Comparison of ENCODE assay signal across 8 cellular contexts in genomic region chr20:62409935-62410741, GRCh38. TPM values are rescaled to one million over a fixed set of nuclear protein-coding genes. Genes with fewer than 3 reads are reported as not detected.
DNase-seq lines count a peak whose midpoint lies in the region; ATAC-seq, FAIRE-seq and TF ChIP-seq lines count a peak whose summit lies in the region.

No MANE protein-coding gene starts in this region.

- no peaks in the 10 kb centered on the region for H3K9me1 ChIP-seq in keratinocyte (ENCODE audit: control insufficient read depth, extremely low read depth, insufficient read depth, low read length)

- no peak for FAIRE-seq in keratinocyte (lab: Jason Lieb, UNC)

- H3K27me3 ChIP-seq in Caco-2 (replicated peaks; ENCODE audit: control insufficient read depth, insufficient read depth, low read length) (no peaks in the 10 kb centered on the region), adipocyte (replicated peaks; ENCODE audit: control insufficient read depth, insufficient read depth, low read length) (peaks cover 21% of the 10 kb centered on the region), keratinocyte (ENCODE audit: control insufficient read depth, extremely low read depth, insufficient read depth, low read length) (no peaks in the 10 kb centered on the region), thoracic aorta (replicated peaks; ENCODE audit: insufficient read depth) (no peaks in the 10 kb centered on the region), ascending aorta (no peaks in the 10 kb centered on the region)

- H3K4me1 ChIP-seq in Caco-2 (peaks cover 73% of the 10 kb centered on the region), OCI-LY7 (ENCODE audit: insufficient read depth, low read length, poor library complexity, severe bottlenecking) (peaks cover 42% of the 10 kb centered on the region), adipocyte (ENCODE audit: control insufficient read depth, insufficient read depth, low read length) (peaks cover 9% of the 10 kb centered on the region), keratinocyte (ENCODE audit: control insufficient read depth, extremely low read depth, insufficient read depth, low read length) (peaks cover 12% of the 10 kb centered on the region), thoracic aorta (ENCODE audit: control insufficient read depth in 1 of 2, low read depth in 2 of 2) (peaks cover 12 to 20% of the 10 kb centered on the region in 2 donors), ascending aorta (peaks cover 10 to 24% of the 10 kb centered on the region in 2 donors)

- H3K9ac ChIP-seq in adipocyte (ENCODE audit: low read length) (no peak overlapping the region), keratinocyte (ENCODE audit: control insufficient read depth, extremely low read depth, insufficient read depth, low read length) (no peak overlapping the region)

- H3K79me2 ChIP-seq in OCI-LY7 (ENCODE audit: insufficient read depth, low read depth, low read length) (peaks cover 7% of the 10 kb centered on the region; the same call in 1 of the 2 replicates), keratinocyte (ENCODE audit: control insufficient read depth, insufficient read depth, low read length) (peaks cover 7% of the 10 kb centered on the region)

- H3K27ac Mint-ChIP-seq in Caco-2 (ENCODE audit: unreplicated experiment) = peak overlapping the region; percentile 83

- no peaks in the 10 kb centered on the region for H3K9me3 Mint-ChIP-seq in Caco-2 (ENCODE audit: unreplicated experiment)

- H2AFZ ChIP-seq in OCI-LY7 (ENCODE audit: low read length) (peak overlapping the region; percentile 63; the same call in 1 of the 2 replicates), keratinocyte (ENCODE audit: control insufficient read depth, low read length) (no peak overlapping the region)

- BruUV-seq in Caco-2 (replicated peaks; lab: Mats Ljungman, UMichigan) (no TSS peak), OCI-LY7 (replicated peaks; lab: Mats Ljungman, UMichigan) (no TSS peak)

- no peaks in the 10 kb centered on the region for H3K9me2 ChIP-seq in OCI-LY7 (ENCODE audit: insufficient read depth, low read length)

- H3K4me2 ChIP-seq in OCI-LY7 (ENCODE audit: low read length) (peak overlapping the region; percentile 53), keratinocyte (ENCODE audit: control insufficient read depth, extremely low read depth, insufficient read depth, low read depth, low read length) (no peak overlapping the region)

- CTCF ChIA-PET in Caco-2 (lab: Charles Lee) (interaction anchor here (0.5 to 2.1 kb wide), 8 partner anchors 9 to 207 kb away, joined by 3 to 11 read pairs (median 4); no protein-coding TSS in a partner anchor), OCI-LY7 (lab: Charles Lee; ENCODE audit: unreplicated experiment) (no interaction called here)

- H3K4me1 Mint-ChIP-seq in Caco-2 (ENCODE audit: low read depth, unreplicated experiment) = peaks cover 40% of the 10 kb centered on the region

- DNase-seq in Caco-2 (peak in 1 of 2 experiments; percentile 62), HUDEP-2 (lab: John Stamatoyannopoulos, UW; ENCODE audit: unreplicated experiment in 76 of 76) (peak in 73 of 76 experiments; percentile 21 to 91 (median 77)), OCI-LY7 (ENCODE audit: low spot score) (peak; percentile 67), adipocyte (ENCODE audit: low read depth) (peak; percentile 56), keratinocyte (ENCODE audit: low read depth, low spot score) (no peak), thoracic aorta (ENCODE audit: low spot score) (no peak), ascending aorta (ENCODE audit: low spot score in 2 of 2) (no peak)

- H3K4me3 Mint-ChIP-seq in Caco-2 (ENCODE audit: unreplicated experiment) = peak overlapping the region; percentile 39

- intact Hi-C loops in Caco-2 (cut with micrococcal nuclease; ENCODE audit: unreplicated experiment) (loop anchor here (10.0 kb wide), 1 partner anchor 265 kb away; the partner anchor contains the start of genes PSMA7 and SS18L1), OCI-LY7 (cut with micrococcal nuclease; ENCODE audit: unreplicated experiment) (loop anchor here (1.0 to 10.0 kb wide), 3 partner anchors 86 to 382 kb away; partner anchors contain the start of gene TAF4), ascending aorta (cut with DNase I) (loop anchor here (5.0 to 10.0 kb wide), 4 partner anchors 173 to 382 kb away; partner anchors contain the start of genes MTG2, OSBPL2 and TAF4)

- peak; percentile 30 to 61 for TF ChIP-seq CTCF in Caco-2 (IDR thresholded peaks at IDR 0.05; ENCODE audit: insufficient read depth in 1 of 2, low read depth in 1 of 2, low read length in 1 of 2, severe bottlenecking in 1 of 2, unreplicated experiment in 1 of 2)
- TF ChIP-seq CTCF in OCI-LY7 (conservative IDR thresholded peaks at IDR 0.05; ENCODE audit: low read length) = peak; percentile 92
- peak; percentile 49 to 75 (median 60) for TF ChIP-seq CTCF in keratinocyte (optimal IDR thresholded peaks at IDR 0.05 in 1 of 3, IDR thresholded peaks at IDR 0.05 in 1 of 3, conservative IDR thresholded peaks at IDR 0.05 in 1 of 3; ENCODE audit: extremely low read depth in 1 of 3, insufficient read depth in 2 of 3, low read length in 3 of 3)
- no peak for TF ChIP-seq CTCF in thoracic aorta (IDR thresholded peaks at IDR 0.05)
- TF ChIP-seq CTCF in ascending aorta (IDR thresholded peaks at IDR 0.05) = peak in 1 of 3 experiments; percentile 42

- H3K9me3 ChIP-seq in Caco-2 (no peaks in the 10 kb centered on the region), OCI-LY7 (ENCODE audit: low read length) (no peaks in the 10 kb centered on the region), adipocyte (ENCODE audit: control insufficient read depth, low read length) (no peaks in the 10 kb centered on the region), keratinocyte (ENCODE audit: control insufficient read depth, low read depth, low read length) (no peaks in the 10 kb centered on the region), thoracic aorta (no peaks in the 10 kb centered on the region), ascending aorta (no peaks in the 10 kb centered on the region)

- H4K20me1 ChIP-seq in OCI-LY7 (ENCODE audit: insufficient read depth, low read length) = no peaks in the 10 kb centered on the region
- no peaks in the 10 kb centered on the region for H4K20me1 ChIP-seq in keratinocyte (ENCODE audit: control insufficient read depth, extremely low read depth, insufficient read depth, low read length)

- H3K4me3 ChIP-seq in Caco-2 (ENCODE audit: low read depth, low read length) (no peak overlapping the region), OCI-LY7 (ENCODE audit: low read depth, low read length, poor library complexity, severe bottlenecking) (no peak overlapping the region), adipocyte (ENCODE audit: low read length) (no peak overlapping the region), keratinocyte (ENCODE audit: control insufficient read depth in 2 of 3, extremely low read depth in 1 of 3, insufficient read depth in 2 of 3, low read depth in 1 of 3, low read length in 3 of 3) (no peak overlapping the region), thoracic aorta (peak overlapping the region; percentile 19), ascending aorta (no peak overlapping the region)

- dilution Hi-C loops in keratinocyte (cut with MboI; ENCODE audit: extremely low pct_ligation_motif_present, low sequenced_read_pairs) = no loop called here

- H3K27ac ChIP-seq in OCI-LY7 (ENCODE audit: low read depth, low read length, poor library complexity, severe bottlenecking) (no peak overlapping the region), keratinocyte (ENCODE audit: control insufficient read depth, insufficient read depth, low read length) (no peak overlapping the region), thoracic aorta (no peak overlapping the region), ascending aorta (no peak overlapping the region)

- peaks cover 4% of the 10 kb centered on the region for H3K36me3 ChIP-seq in Caco-2 (ENCODE audit: control insufficient read depth, insufficient read depth, low read length)
- H3K36me3 ChIP-seq in OCI-LY7 (ENCODE audit: insufficient read depth, low read length) = no peaks in the 10 kb centered on the region
- H3K36me3 ChIP-seq in adipocyte (ENCODE audit: control insufficient read depth, insufficient read depth, low read length, severe bottlenecking) = no peaks in the 10 kb centered on the region
- H3K36me3 ChIP-seq in keratinocyte (ENCODE audit: control insufficient read depth in 2 of 2, extremely low read depth in 1 of 2, insufficient read depth in 2 of 2, low read length in 2 of 2) = no peaks in the 10 kb centered on the region
- no peaks in the 10 kb centered on the region for H3K36me3 ChIP-seq in thoracic aorta
- no peaks in the 10 kb centered on the region for H3K36me3 ChIP-seq in ascending aorta

- H3K36me3 Mint-ChIP-seq in Caco-2 (ENCODE audit: insufficient read depth, unreplicated experiment) = peaks cover 86% of the 10 kb centered on the region

- POLR2A ChIA-PET in Caco-2 (lab: Charles Lee) (interaction anchor here (1.0 kb wide), 1 partner anchor 23 kb away, joined by 3 read pairs; the partner anchor contains the start of gene RPS21), OCI-LY7 (lab: Charles Lee) (interaction anchor here (0.6 kb wide), 1 partner anchor 349 kb away, joined by 4 read pairs; no protein-coding TSS in a partner anchor)

- no peaks in the 10 kb centered on the region for H3K27me3 Mint-ChIP-seq in Caco-2 (ENCODE audit: insufficient read depth, unreplicated experiment)

- no peak for ATAC-seq in thoracic aorta (ENCODE audit: insufficient number of reproducible peaks, low FRiP score, low read depth)
- ATAC-seq in HG02623 (IDR thresholded peaks at IDR 0.05; ENCODE audit: unreplicated experiment) = no peak

RNA-seq across cellular contexts. Expression of gene CABLES2, which starts 3.1 kb away (rescaled TPM):
- total RNA-seq in Caco-2 (2022) (30.7 and 36.4 TPM in 2 replicates), OCI-LY7 (2022) (22.5 and 23.3 TPM in 2 replicates), thoracic aorta (1 to 10 TPM; 2.1 to 9.2 TPM), ascending aorta (0.43 TPM)
- total RNA-seq in OCI-LY7 (2014; rRNA removed; shearing (Covaris generic)) = 11.1 and 14.8 TPM in 2 replicates
- polyA plus RNA-seq in keratinocyte = 1.9 to 4.6 TPM (median 2.2 TPM) in 3 replicates
- 2.3 TPM for polyA plus RNA-seq in keratinocyte (2011; ENCODE audit: low read depth)
- polyA plus RNA-seq in keratinocyte (2011; cell fraction: cytosol; rRNA removed) = 2.5 and 3.3 TPM in 2 replicates
- polyA plus RNA-seq in keratinocyte (2011; cell fraction: nucleus; rRNA removed) = 3.8 and 4.1 TPM in 2 replicates
- polyA plus RNA-seq in keratinocyte (2012; ENCODE audit: low replicate concordance) = 2.5 and 4.4 TPM in 2 replicates
- 3.0 to 5.1 TPM (median 3.0 TPM) in 3 replicates for polyA minus RNA-seq in keratinocyte
- polyA minus RNA-seq in keratinocyte (2011; cell fraction: cytosol; rRNA and poly(A)+ RNA removed) = 3.1 TPM
- polyA minus RNA-seq in keratinocyte (2011; cell fraction: nucleus; rRNA and poly(A)+ RNA removed) = 2.1 and 2.3 TPM in 2 replicates

RNA-seq across cellular contexts. Expression of gene RBBP8NL, which starts 17.2 kb away (rescaled TPM):
- total RNA-seq in Caco-2 (2022) (39.2 and 40.5 TPM in 2 replicates), OCI-LY7 (2022) (not detected in 2 replicates), thoracic aorta (not detected), ascending aorta (not detected)
- not detected in 2 replicates for total RNA-seq in OCI-LY7 (2014; rRNA removed; shearing (Covaris generic))
- 0.05 to 0.26 TPM (median 0.13 TPM) in 3 replicates for polyA plus RNA-seq in keratinocyte
- 0.27 TPM for polyA plus RNA-seq in keratinocyte (2011; ENCODE audit: low read depth)
- 0.02 and 0.06 TPM in 2 replicates for polyA plus RNA-seq in keratinocyte (2011; cell fraction: cytosol; rRNA removed)
- 0.08 and 0.28 TPM in 2 replicates for polyA plus RNA-seq in keratinocyte (2011; cell fraction: nucleus; rRNA removed)
- 0.07 and 0.23 TPM in 2 replicates for polyA plus RNA-seq in keratinocyte (2012; ENCODE audit: low replicate concordance)
- polyA minus RNA-seq in keratinocyte = not detected in 3 replicates
- not detected for polyA minus RNA-seq in keratinocyte (2011; cell fraction: cytosol; rRNA and poly(A)+ RNA removed)
- 0.21 TPM in 1 of 2 replicates, not detected in the other for polyA minus RNA-seq in keratinocyte (2011; cell fraction: nucleus; rRNA and poly(A)+ RNA removed)

RNA-seq across cellular contexts. Expression of gene RPS21, which starts 23.2 kb away (rescaled TPM):
- total RNA-seq in Caco-2 (2022) (4,496 and 4,723 TPM in 2 replicates), OCI-LY7 (2022) (2,373 and 2,571 TPM in 2 replicates), thoracic aorta (1,000 to 10,000 TPM; 1,025 to 2,724 TPM), ascending aorta (1,828 TPM)
- total RNA-seq in OCI-LY7 (2014; rRNA removed; shearing (Covaris generic)) = 2,092 and 3,376 TPM in 2 replicates
- 2,971 to 5,490 TPM (median 3,874 TPM) in 3 replicates for polyA plus RNA-seq in keratinocyte
- 984 TPM for polyA plus RNA-seq in keratinocyte (2011; ENCODE audit: low read depth)
- 1,407 and 2,786 TPM in 2 replicates for polyA plus RNA-seq in keratinocyte (2011; cell fraction: cytosol; rRNA removed)
- 1,324 and 1,818 TPM in 2 replicates for polyA plus RNA-seq in keratinocyte (2011; cell fraction: nucleus; rRNA removed)
- 3,853 and 4,653 TPM in 2 replicates for polyA plus RNA-seq in keratinocyte (2012; ENCODE audit: low replicate concordance)
- polyA minus RNA-seq in keratinocyte = 724 to 1,431 TPM (median 1,117 TPM) in 3 replicates
- 1,444 TPM for polyA minus RNA-seq in keratinocyte (2011; cell fraction: cytosol; rRNA and poly(A)+ RNA removed)
- polyA minus RNA-seq in keratinocyte (2011; cell fraction: nucleus; rRNA and poly(A)+ RNA removed) = 353 and 441 TPM in 2 replicates

RNA-seq across cellular contexts. Expression of gene LAMA5, which starts 43.0 kb away (rescaled TPM):
- total RNA-seq in Caco-2 (2022) (1,050 and 1,125 TPM in 2 replicates), OCI-LY7 (2022) (144 and 162 TPM in 2 replicates), thoracic aorta (100 to 1,000 TPM; 289 to 333 TPM), ascending aorta (469 TPM)
- 53.3 and 59.3 TPM in 2 replicates for total RNA-seq in OCI-LY7 (2014; rRNA removed; shearing (Covaris generic))
- polyA plus RNA-seq in keratinocyte = 6.9 to 17.9 TPM (median 8.7 TPM) in 3 replicates
- polyA plus RNA-seq in keratinocyte (2011; ENCODE audit: low read depth) = 51.0 TPM
- 1.6 and 8.1 TPM in 2 replicates for polyA plus RNA-seq in keratinocyte (2011; cell fraction: cytosol; rRNA removed)
- polyA plus RNA-seq in keratinocyte (2011; cell fraction: nucleus; rRNA removed) = 101 and 177 TPM in 2 replicates
- polyA plus RNA-seq in keratinocyte (2012; ENCODE audit: low replicate concordance) = 54.5 and 61.7 TPM in 2 replicates
- 24.2 to 50.5 TPM (median 24.6 TPM) in 3 replicates for polyA minus RNA-seq in keratinocyte
- 43.2 TPM for polyA minus RNA-seq in keratinocyte (2011; cell fraction: cytosol; rRNA and poly(A)+ RNA removed)
- 183 and 196 TPM in 2 replicates for polyA minus RNA-seq in keratinocyte (2011; cell fraction: nucleus; rRNA and poly(A)+ RNA removed)

Comparison
In these comparisons a context has a peak if more than half of its experiments do, and no peak if none do; other contexts are left out.
1. DNase-seq: peak in HUDEP-2 (73 of 76), OCI-LY7 (single experiment) and adipocyte (single experiment); none in keratinocyte (single experiment), thoracic aorta (single experiment) and ascending aorta (0 of 2).
2. RNA of gene RBBP8NL, which starts 17.2 kb away (total RNA-seq): 39.2 to 40.5 TPM in Caco-2; not detected in OCI-LY7, not detected in thoracic aorta and not detected in ascending aorta (single experiment); every median in the first group is over 10 times any median in the second.